In the genomic region with DNA sequence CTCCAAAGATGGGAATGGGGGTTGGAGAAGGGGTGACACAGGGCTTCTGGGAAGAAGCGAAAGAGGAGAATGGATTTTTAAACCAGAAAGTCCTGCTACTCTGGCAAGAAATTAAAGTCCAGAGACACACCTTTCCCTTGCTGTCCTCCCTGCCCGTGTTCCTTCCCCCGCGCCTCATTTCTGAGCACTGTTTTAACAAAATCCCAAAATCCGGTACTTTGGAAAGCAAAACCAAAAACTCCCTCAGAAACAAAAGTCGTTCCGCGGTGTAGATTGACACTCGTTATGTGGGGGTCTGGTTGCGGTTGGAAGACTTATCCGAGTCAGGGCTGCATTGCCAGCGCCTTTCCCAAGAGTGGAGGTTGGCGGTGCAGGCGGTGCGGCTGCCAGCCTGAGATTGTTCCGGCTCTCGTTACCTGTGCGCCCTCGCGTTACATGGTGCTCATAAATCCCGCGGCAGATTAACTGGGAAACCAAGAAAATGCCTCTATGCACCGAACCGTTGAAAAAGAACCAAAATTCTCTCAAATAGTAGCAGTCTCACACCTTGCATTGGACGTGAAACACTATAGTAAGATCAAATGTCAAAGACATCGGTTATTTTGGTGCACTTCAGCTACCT, we compare ENCODE assay signal across 11 cellular contexts.
DNase-seq lines count a peak whose midpoint lies in the region; ATAC-seq, FAIRE-seq and TF ChIP-seq lines count a peak whose summit lies in the region.
"Had no signal": no experiment of that assay in that cellular context is flagged by ENCODE, and none has a peak within 500 bp of the region (broad histone marks: within the 10 kb centered on the region; RNA-seq: fewer than 3 reads in every experiment).

No MANE protein-coding gene starts in this region.

- whole genome bisulfite sequencing in right cardiac atrium: 19% methylated on average over 26 of the region's 26 CpGs
- WGBS in psoas muscle, 3 donors: 6 to 7% (median 6%) methylated on average over 26 of the region's 26 CpGs

- ATAC-seq in right cardiac atrium (no peak), psoas muscle (peak in 2 of 4 donors; percentile 25 to 27), GM19463 (IDR thresholded peaks at IDR 0.05; ENCODE audit: unreplicated experiment) (no peak), HG03095 (IDR thresholded peaks at IDR 0.05; ENCODE audit: unreplicated experiment) (no peak)
- ATAC-seq in natural killer cell treated with Interleukin-12 subunit alpha and Interleukin-12 subunit beta and Interleukin-15 and Interleukin-18, amount 100 ng/mL, for 72 hours: no peak
- ATAC-seq: body of pancreas had no signal

- H3K36me3 Mint-ChIP-seq in astrocyte (ENCODE audit: low read depth, unreplicated experiment): peaks cover 2% of the 10 kb centered on the region
- H3K36me3 Mint-ChIP-seq in natural killer cell treated with Interleukin-12 subunit alpha and Interleukin-12 subunit beta and Interleukin-15 and Interleukin-18, amount 100 ng/mL, for 72 hours: peaks cover 25% of the 10 kb centered on the region

- peaks cover 9% of the 10 kb centered on the region for H3K9me3 Mint-ChIP-seq in astrocyte (ENCODE audit: unreplicated experiment)
- H3K9me3 Mint-ChIP-seq in natural killer cell treated with Interleukin-12 subunit alpha and Interleukin-12 subunit beta and Interleukin-15 and Interleukin-18, amount 100 ng/mL, for 72 hours: peaks cover 5% of the 10 kb centered on the region

- no peak for FAIRE-seq in astrocyte (lab: Jason Lieb, UNC)
- FAIRE-seq: HTR-8/SVneo had no signal

- peaks cover 98% of the 10 kb centered on the region for H3K27me3 Mint-ChIP-seq in astrocyte (ENCODE audit: low read depth, unreplicated experiment)
- peaks cover 68 to 79% of the 10 kb centered on the region in 2 donors for H3K27me3 Mint-ChIP-seq in natural killer cell treated with Interleukin-12 subunit alpha and Interleukin-12 subunit beta and Interleukin-15 and Interleukin-18, amount 100 ng/mL, for 72 hours

- H3K9me3 ChIP-seq in astrocyte (ENCODE audit: insufficient read depth, low read depth, low read length) (peaks cover 3% of the 10 kb centered on the region), right cardiac atrium (ENCODE audit: control insufficient read depth, low read length) (no peaks in the 10 kb centered on the region), psoas muscle (no peaks in the 10 kb centered on the region), MM.1S (replicated peaks; ENCODE audit: insufficient read depth, low read length) (no peaks in the 10 kb centered on the region)
- H3K9me3 ChIP-seq: body of pancreas had no signal

- peaks cover 8% of the 10 kb centered on the region for H3K4me1 Mint-ChIP-seq in astrocyte (ENCODE audit: low read depth, unreplicated experiment)
- H3K4me1 Mint-ChIP-seq in natural killer cell treated with Interleukin-12 subunit alpha and Interleukin-12 subunit beta and Interleukin-15 and Interleukin-18, amount 100 ng/mL, for 72 hours (ENCODE audit: low read depth in 2 of 2): no peaks in the 10 kb centered on the region

- H3K4me3 ChIP-seq in astrocyte (ENCODE audit: insufficient read depth, low read depth, low read length) (peak overlapping the region; percentile 52), right cardiac atrium (ENCODE audit: low read length) (peak overlapping the region; percentile 58), psoas muscle (peak overlapping the region; percentile 36), MM.1S (ENCODE audit: low read length) (no peak overlapping the region)
- H3K4me3 ChIP-seq: body of pancreas had no signal

- intact Hi-C loops in right cardiac atrium (cut with DNase I) (loop anchor here (2.0 to 10.0 kb wide), 5 partner anchors 220 to 252 kb away; a partner anchor contains a TSS), psoas muscle (cut with DNase I) (loop anchor here (5.0 to 10.0 kb wide), 4 partner anchors 222 to 378 kb away; a partner anchor contains a TSS)

- H3K4me2 ChIP-seq in astrocyte (ENCODE audit: low read length): peak overlapping the region; percentile 80
- H3K4me2 ChIP-seq in MM.1S (ENCODE audit: low read depth, low read length): no peak overlapping the region

- peaks cover 87% of the 10 kb centered on the region for H3K27me3 ChIP-seq in astrocyte (ENCODE audit: insufficient read depth, low read length)
- H3K27me3 ChIP-seq in right cardiac atrium (ENCODE audit: control insufficient read depth, insufficient read depth): no peaks in the 10 kb centered on the region
- peaks cover 13 to 95% (median 39%) of the 10 kb centered on the region in 3 donors for H3K27me3 ChIP-seq in psoas muscle (ENCODE audit: insufficient read depth in 3 of 3, low read length in 2 of 3)
- peaks cover 8% of the 10 kb centered on the region; the same call in 1 of the 2 replicates for H3K27me3 ChIP-seq in MM.1S (replicated peaks; ENCODE audit: insufficient read depth, low read length)

- H3K9me2 ChIP-seq in MM.1S (replicated peaks; ENCODE audit: insufficient read depth, low read length): no peaks in the 10 kb centered on the region

- no peak overlapping the region for H3K4me3 Mint-ChIP-seq in astrocyte (ENCODE audit: unreplicated experiment)
- no peak overlapping the region for H3K4me3 Mint-ChIP-seq in natural killer cell treated with Interleukin-12 subunit alpha and Interleukin-12 subunit beta and Interleukin-15 and Interleukin-18, amount 100 ng/mL, for 72 hours

- H3K79me2 ChIP-seq in astrocyte (ENCODE audit: insufficient read depth, low read length) (no peaks in the 10 kb centered on the region), MM.1S (ENCODE audit: low read length) (no peaks in the 10 kb centered on the region)
- H3K79me2 ChIP-seq: parathyroid adenoma had no signal

- H3K27ac Mint-ChIP-seq in astrocyte (ENCODE audit: unreplicated experiment): no peak overlapping the region
- H3K27ac Mint-ChIP-seq in natural killer cell treated with Interleukin-12 subunit alpha and Interleukin-12 subunit beta and Interleukin-15 and Interleukin-18, amount 100 ng/mL, for 72 hours: no peak overlapping the region

- H3K9ac ChIP-seq in astrocyte (ENCODE audit: low read length) (peak overlapping the region; percentile 45), MM.1S (ENCODE audit: low read length) (no peak overlapping the region)
- H3K9ac ChIP-seq: parathyroid adenoma had no signal

- peaks cover 9% of the 10 kb centered on the region for H3K4me1 ChIP-seq in astrocyte (ENCODE audit: insufficient read depth, low read length)
- H3K4me1 ChIP-seq in right cardiac atrium (ENCODE audit: control insufficient read depth, insufficient read depth, low read length): peaks cover 6% of the 10 kb centered on the region
- peaks cover 15% of the 10 kb centered on the region for H3K4me1 ChIP-seq in psoas muscle
- no peaks in the 10 kb centered on the region for H3K4me1 ChIP-seq in MM.1S (ENCODE audit: low read length)
- H3K4me1 ChIP-seq: parathyroid adenoma had no signal

- no peak overlapping the region for H2AFZ ChIP-seq in astrocyte (ENCODE audit: low read depth, low read length)
- no peak overlapping the region for H2AFZ ChIP-seq in MM.1S (ENCODE audit: low read length)

- H3K36me3 ChIP-seq in astrocyte (ENCODE audit: insufficient read depth, low read length) (no peaks in the 10 kb centered on the region), psoas muscle (ENCODE audit: insufficient read depth in 1 of 2, low read depth in 1 of 2) (no peaks in the 10 kb centered on the region), MM.1S (replicated peaks; ENCODE audit: insufficient read depth, low read length) (no peaks in the 10 kb centered on the region)

- H3K27ac ChIP-seq in astrocyte (ENCODE audit: low read depth, low read length) (no peak overlapping the region), right cardiac atrium (ENCODE audit: low read length) (no peak overlapping the region), psoas muscle (no peak overlapping the region), MM.1S (ENCODE audit: low read length) (no peak overlapping the region)
- H3K27ac ChIP-seq: body of pancreas, parathyroid adenoma had no signal

- no peaks in the 10 kb centered on the region for H3F3A ChIP-seq in MM.1S (ENCODE audit: insufficient read depth, low read length)

- DNase-seq in EH (ENCODE audit: low read depth): peak; percentile 21
- DNase-seq in astrocyte (ENCODE audit: low read depth): no peak
- DNase-seq in right cardiac atrium: peak in 1 of 3 donors; percentile 44
- peak in 1 of 2 donors; percentile 28 for DNase-seq in psoas muscle
- DNase-seq in natural killer cell treated with Interleukin-12 subunit alpha and Interleukin-12 subunit beta and Interleukin-15 and Interleukin-18, amount 100 ng/mL, for 72 hours (ENCODE audit: low spot score): no peak
- DNase-seq in MM.1S: no peak

- peaks cover 4% of the 10 kb centered on the region for H4K20me1 ChIP-seq in astrocyte (ENCODE audit: insufficient read depth, low read length)
- H4K20me1 ChIP-seq in MM.1S (ENCODE audit: insufficient read depth, low read length): no peaks in the 10 kb centered on the region

- TF ChIP-seq CTCF in astrocyte (IDR thresholded peaks at IDR 0.05; ENCODE audit: insufficient read depth, low read depth, low read length) (no peak), psoas muscle (IDR thresholded peaks at IDR 0.05) (no peak), MM.1S (IDR thresholded peaks at IDR 0.05; ENCODE audit: low read length) (no peak)
